In the genomic region with DNA sequence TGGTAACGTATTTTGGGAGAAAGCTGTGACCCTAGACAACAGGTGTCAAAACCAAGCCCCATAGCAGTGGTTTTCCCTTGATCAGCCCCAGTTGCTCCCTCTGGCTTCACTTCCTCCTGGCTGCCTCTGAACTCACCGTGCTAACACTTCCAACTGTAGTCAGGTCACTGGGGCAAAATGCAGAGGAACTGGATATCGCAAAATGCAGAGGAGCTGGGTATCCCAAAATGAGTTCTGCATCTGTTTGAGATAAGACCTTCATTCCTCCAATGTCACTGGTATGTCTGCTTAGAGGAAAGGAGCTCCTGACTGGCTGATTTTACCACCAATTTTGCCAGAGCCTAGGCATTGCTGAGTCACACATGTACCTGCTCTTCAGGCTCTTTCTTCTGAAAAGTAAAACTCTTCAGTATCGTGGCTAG, we compare ENCODE assay signal across 34 cellular contexts. TPM values are rescaled to one million over a fixed set of nuclear protein-coding genes. Genes with fewer than 3 reads are reported as not detected.
A peak's percentile ranks its signal among the peaks of the same experiment; 100 is the strongest.
DNase-seq lines count a peak whose midpoint lies in the region; ATAC-seq, FAIRE-seq and TF ChIP-seq lines count a peak whose summit lies in the region.
"Had no signal": no experiment of that assay in that cellular context is flagged by ENCODE, and none has a peak within 500 bp of the region (broad histone marks: within the 10 kb centered on the region; RNA-seq: fewer than 3 reads in every experiment).

No MANE protein-coding gene starts in this region.

- H3K27me3 ChIP-seq in breast epithelium (no peaks in the 10 kb centered on the region), bronchial epithelial cell (ENCODE audit: control insufficient read depth, insufficient read depth, low read length) (no peaks in the 10 kb centered on the region), uterus (no peaks in the 10 kb centered on the region)
- H3K27me3 ChIP-seq: hepatocyte, ovary, right atrium auricular region, stomach had no signal

- H3K9me3 ChIP-seq in breast epithelium (no peaks in the 10 kb centered on the region), uterus (no peaks in the 10 kb centered on the region)
- H3K9me3 ChIP-seq: lower lobe of right lung, ovary, right atrium auricular region, stomach had no signal

- peak; percentile 91 for FAIRE-seq in bronchial epithelial cell (lab: Jason Lieb, UNC)
- FAIRE-seq in D721Med (lab: Jason Lieb, UNC) = no peak
- FAIRE-seq: A204.1, endothelial cell of umbilical vein, TTC549 had no signal

- no peak for ATAC-seq in GM18519 (IDR thresholded peaks at IDR 0.05; ENCODE audit: low FRiP score, unreplicated experiment)
- ATAC-seq: activated CD4-positive, alpha-beta T cell treated with anti-CD3 and anti-CD28 coated beads for 36 hours; activated T-cell treated with anti-CD3 and anti-CD28 coated beads, Interleukin-2, amount 50 U/mL, for 4 hours had no signal

- no peak overlapping the region for H3K27ac Mint-ChIP-seq in MCF 10A (ENCODE audit: low read depth, unreplicated experiment)
- H3K27ac Mint-ChIP-seq in mesothelial cell of epicardium = peak overlapping the region; percentile 53
- H3K27ac Mint-ChIP-seq: activated CD4-positive, alpha-beta T cell treated with anti-CD3 and anti-CD28 coated beads for 36 hours; B cell; type B pancreatic cell had no signal

- H3K4me1 Mint-ChIP-seq in MCF 10A (ENCODE audit: insufficient read depth, unreplicated experiment) (peaks cover 32% of the 10 kb centered on the region), mesothelial cell of epicardium (peaks cover 22% of the 10 kb centered on the region)
- H3K4me1 Mint-ChIP-seq: activated CD4-positive, alpha-beta T cell treated with anti-CD3 and anti-CD28 coated beads for 36 hours; B cell; naive B cell had no signal

- DNase-seq in breast epithelium (ENCODE audit: low spot score in 2 of 2) = no peak
- no peak for DNase-seq in MCF 10A (ENCODE audit: unreplicated experiment)
- peak; percentile 54 for DNase-seq in bronchial epithelial cell (ENCODE audit: low read depth)
- DNase-seq in mesothelial cell of epicardium (ENCODE audit: low spot score in 2 of 2, unreplicated experiment in 2 of 2) = no peak
- no peak for DNase-seq in uterus
- no peak for DNase-seq in D721Med (ENCODE audit: insufficient read length, low spot score)
- no peak for DNase-seq in activated effector memory CD4-positive, alpha-beta T cell treated with anti-CD3 and anti-CD28 coated beads, Interleukin-2, amount 50 U/mL, for 16 hours
- DNase-seq: activated CD4-positive, alpha-beta T cell treated with anti-CD3 and anti-CD28 coated beads for 36 hours; activated CD8-positive, alpha-beta memory T cell treated with anti-CD3 and anti-CD28 coated beads for 24 hours; activated naive CD4-positive, alpha-beta T cell treated with Interleukin-2 at 50 U/mL for 16 hours; activated T-cell treated with anti-CD3 and anti-CD28 coated beads, Interleukin-2, amount 50 U/mL, for 4 hours; amniotic stem cell; foreskin melanocyte; GOT3; KBM-7; lower lobe of right lung; naive B cell; NCI-H1092; NCI-H187 treated with DMSO at 0.1 percent for 48 hours; NCI-H2227 treated with DMSO at 0.1 percent for 48 hours; NCI-H774; ovary; Right ventricle myocardium superior; stimulated activated CD4-positive, alpha-beta T cell treated with anti-CD3 and anti-CD28 coated beads, Interleukin-12 subunit alpha, Interleukin-12 subunit beta, amount 100 ng/mL, for 4 hours; stomach; SW 1271 had no signal

- POLR2A ChIA-PET in MCF 10A (lab: Yijun Ruan, JAX) = interaction anchor here (2.7 kb wide), 1 partner anchor 20 kb away, joined by 11 read pairs; a partner anchor contains a TSS

- TF ChIP-seq CTCF in breast epithelium (IDR thresholded peaks at IDR 0.05) (no peak), MCF 10A (IDR thresholded peaks at IDR 0.05; ENCODE audit: unreplicated experiment) (no peak), bronchial epithelial cell (IDR thresholded peaks at IDR 0.05; ENCODE audit: insufficient read depth, low read length, severe bottlenecking) (no peak), mesothelial cell of epicardium (IDR thresholded peaks at IDR 0.05; ENCODE audit: unreplicated experiment) (no peak), uterus (IDR thresholded peaks at IDR 0.05) (no peak), D721Med (IDR thresholded peaks at IDR 0.05; ENCODE audit: insufficient read depth, missing control alignments) (no peak)

- intact Hi-C loops in breast epithelium (cut with DNase I; ENCODE audit: low total_unique reads) = no loop called here
- intact Hi-C loops in MCF 10A (cut with micrococcal nuclease) = no loop called here
- intact Hi-C loops in uterus (cut with DNase I; ENCODE audit: low total_unique reads) = no loop called here

- H3K4me1 ChIP-seq in breast epithelium (peaks cover 0 to 11% of the 10 kb centered on the region in 2 donors), uterus (peaks cover 0 to 3% of the 10 kb centered on the region in 2 donors)
- H3K4me1 ChIP-seq: right atrium auricular region had no signal

- H3K36me3 ChIP-seq in breast epithelium = no peaks in the 10 kb centered on the region
- no peaks in the 10 kb centered on the region for H3K36me3 ChIP-seq in bronchial epithelial cell (ENCODE audit: control insufficient read depth, insufficient read depth, low read length)
- no peaks in the 10 kb centered on the region for H3K36me3 ChIP-seq in uterus
- H3K36me3 ChIP-seq: lower lobe of right lung, ovary, right atrium auricular region, stomach had no signal

- CTCF ChIA-PET in MCF 10A (lab: Yijun Ruan, JAX) = interaction anchor here (1.1 kb wide), 1 partner anchor 9 kb away, joined by 3 read pairs; no protein-coding TSS in a partner anchor

- H3K27ac ChIP-seq in breast epithelium (peak overlapping the region; percentile 14 to 73), uterus (peak overlapping the region; percentile 57 to 75)
- H3K27ac ChIP-seq: hepatocyte, lower lobe of right lung, ovary, right atrium auricular region, stomach had no signal

- H3K27me3 Mint-ChIP-seq in MCF 10A (ENCODE audit: insufficient read depth, unreplicated experiment) (no peaks in the 10 kb centered on the region), mesothelial cell of epicardium (ENCODE audit: low read depth) (no peaks in the 10 kb centered on the region)

- H3K36me3 Mint-ChIP-seq in MCF 10A (ENCODE audit: insufficient read depth, unreplicated experiment) (peaks cover 16% of the 10 kb centered on the region), mesothelial cell of epicardium (peaks cover 10% of the 10 kb centered on the region)
- H3K36me3 Mint-ChIP-seq: type B pancreatic cell had no signal

- TF ChIP-seq POLR2A in breast epithelium (IDR thresholded peaks at IDR 0.05) (no peak), uterus (IDR thresholded peaks at IDR 0.05) (no peak)

- H3K4me3 Mint-ChIP-seq in MCF 10A (ENCODE audit: unreplicated experiment) (no peak overlapping the region), mesothelial cell of epicardium (no peak overlapping the region)
- H3K4me3 Mint-ChIP-seq: activated CD4-positive, alpha-beta T cell treated with anti-CD3 and anti-CD28 coated beads for 36 hours; activated T-cell treated with anti-CD3 and anti-CD28 coated beads, Interleukin-2, amount 50 U/mL, for 4 hours; B cell; naive B cell; type B pancreatic cell had no signal

- peak overlapping the region in 1 of 3 donors; percentile 9 for H3K4me3 ChIP-seq in breast epithelium
- H3K4me3 ChIP-seq in bronchial epithelial cell (ENCODE audit: low read depth, low read length) = no peak overlapping the region
- H3K4me3 ChIP-seq in uterus = no peak overlapping the region
- H3K4me3 ChIP-seq: hepatocyte, lower lobe of right lung, ovary, right atrium auricular region, stomach had no signal

- no TSS peak for BruUV-seq in MCF 10A (replicated peaks; lab: Mats Ljungman, UMichigan)

- H3K9me3 Mint-ChIP-seq in MCF 10A (ENCODE audit: unreplicated experiment) (peaks cover 11% of the 10 kb centered on the region), mesothelial cell of epicardium (peaks cover 24% of the 10 kb centered on the region)
- H3K9me3 Mint-ChIP-seq: activated T-cell treated with anti-CD3 and anti-CD28 coated beads, Interleukin-2, amount 50 U/mL, for 4 hours had no signal

RNA-seq across cellular contexts. Expression of a gene that starts 19.6 kb away (rescaled TPM):
- total RNA-seq in breast epithelium (100 to 1,000 TPM in 2 of 3 donors, 1 to 10 TPM in 1; 1.1 to 335 (median 230) TPM), MCF 10A (2022) (10.4 and 14.8 TPM in 2 replicates), bronchial epithelial cell (124 and 246 TPM in 2 replicates), mesothelial cell of epicardium (22.7 to 25.3 TPM (median 25.0 TPM) in 3 replicates), uterus (10 to 100 TPM in 1 of 4 donors, under 1 TPM in 2, not detected in 1; 0.26 to 24.8 (median 0.73) TPM)
- total RNA-seq: B cell, Right ventricle myocardium superior had no signal

RNA-seq across cellular contexts. Expression of a gene that starts 50.1 kb away (rescaled TPM):
- total RNA-seq in breast epithelium (10 to 100 TPM; 26.4 to 79.8 (median 48.2) TPM), MCF 10A (2022) (15.7 and 17.9 TPM in 2 replicates), bronchial epithelial cell (21.6 and 25.0 TPM in 2 replicates), mesothelial cell of epicardium (17.7 to 26.1 TPM (median 20.0 TPM) in 3 replicates), uterus (10 to 100 TPM; 45.9 to 97.6 (median 65.4) TPM)
